13 cellular contexts compared by ENCODE assay signal in the genomic region with DNA sequence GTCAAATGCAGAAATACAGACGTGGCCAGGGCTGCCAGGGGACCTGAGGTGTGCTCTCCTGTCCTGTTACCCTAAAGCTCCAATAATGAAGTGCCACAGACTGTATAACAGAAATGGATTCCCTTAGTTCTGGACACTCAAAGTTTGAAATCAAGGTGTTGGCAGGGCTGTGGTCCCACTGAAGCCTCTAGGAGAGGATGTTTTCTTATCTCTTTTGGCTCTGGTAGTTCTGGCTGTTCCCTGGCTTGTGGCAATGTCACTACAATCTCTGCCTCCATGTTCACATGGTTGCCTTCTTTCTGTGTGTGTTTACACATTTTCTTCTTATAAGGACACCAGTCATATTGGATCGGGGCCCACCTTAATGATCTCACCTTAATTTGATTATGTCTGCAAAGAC. TPM values are rescaled to one million over a fixed set of nuclear protein-coding genes. Genes with fewer than 3 reads are reported as not detected.
DNase-seq lines count a peak whose midpoint lies in the region; ATAC-seq and TF ChIP-seq lines count a peak whose summit lies in the region.
"Had no signal": no experiment of that assay in that cellular context is flagged by ENCODE, and none has a peak within 500 bp of the region (broad histone marks: within the 10 kb centered on the region; RNA-seq: fewer than 3 reads in every experiment).

No MANE protein-coding gene starts in this region.

- no peaks in the 10 kb centered on the region for H3K36me3 ChIP-seq in endodermal cell (ENCODE audit: control insufficient read depth, insufficient read depth, low read length)
- H3K36me3 ChIP-seq in upper lobe of left lung: no peaks in the 10 kb centered on the region
- H3K36me3 ChIP-seq: BLaER1 treated with 17β-estradiol and CSF1 and Interleukin-3, amounts not matched to agents 10 nM and 100 nM had no signal

- intact Hi-C loops in Right ventricle myocardium inferior (cut with DNase I) (no loop called here), cardiac septum (cut with DNase I) (no loop called here), left ventricle myocardium superior (cut with micrococcal nuclease) (no loop called here)

- no peak for TF ChIP-seq EP300 in upper lobe of left lung (IDR thresholded peaks at IDR 0.05)

- no peak for DNase-seq in Right ventricle myocardium inferior (ENCODE audit: missing footprints)
- no peak for DNase-seq in cardiac septum (ENCODE audit: low spot score)
- DNase-seq in endodermal cell: peak; percentile 9
- no peak for DNase-seq in left ventricle myocardium superior
- no peak for DNase-seq in upper lobe of left lung
- no peak for DNase-seq in SW480 (ENCODE audit: low spot score)
- DNase-seq in 8988T: no peak
- DNase-seq: ACHN; Calu3; CD4-positive, alpha-beta T cell; GM23248; H7 had no signal

- H3K27me3 Mint-ChIP-seq in endodermal cell (ENCODE audit: insufficient read depth): no peaks in the 10 kb centered on the region
- H3K27me3 Mint-ChIP-seq: CD4-positive, alpha-beta T cell had no signal

- H3K27me3 ChIP-seq in endodermal cell (ENCODE audit: control insufficient read depth, insufficient read depth, low read length, poor library complexity, severe bottlenecking): no peaks in the 10 kb centered on the region
- H3K27me3 ChIP-seq in upper lobe of left lung: no peaks in the 10 kb centered on the region
- H3K27me3 ChIP-seq: BLaER1 treated with 17β-estradiol and CSF1 and Interleukin-3, amounts not matched to agents 10 nM and 100 nM had no signal

- 44 to 46% methylated on average over 2 of the region's 2 CpGs for WGBS in endodermal cell (ENCODE audit: insufficient coverage in 1 of 2, insufficient read length in 1 of 2), 2 experiments
- WGBS in upper lobe of left lung, 2 donors: 71 to 91% methylated on average over 2 of the region's 2 CpGs

- H3K27ac Mint-ChIP-seq in endodermal cell: no peak overlapping the region
- H3K27ac Mint-ChIP-seq: CD4-positive, alpha-beta T cell had no signal

- TF ChIP-seq POLR2A in upper lobe of left lung (IDR thresholded peaks at IDR 0.05): no peak

- no peaks in the 10 kb centered on the region for H3K36me3 Mint-ChIP-seq in endodermal cell (ENCODE audit: low read depth)

- H3K4me3 Mint-ChIP-seq in endodermal cell: no peak overlapping the region
- H3K4me3 Mint-ChIP-seq: CD4-positive, alpha-beta T cell had no signal

- H3K9me3 ChIP-seq in endodermal cell (ENCODE audit: control insufficient read depth, low read length) (no peaks in the 10 kb centered on the region), upper lobe of left lung (peaks cover 0 to 5% (median 0%) of the 10 kb centered on the region in 4 donors)

- H3K4me1 Mint-ChIP-seq in endodermal cell: no peaks in the 10 kb centered on the region

- no peak overlapping the region for H3K4me3 ChIP-seq in endodermal cell (ENCODE audit: low read length)
- H3K4me3 ChIP-seq in upper lobe of left lung: no peak overlapping the region
- H3K4me3 ChIP-seq: BLaER1 treated with 17β-estradiol and CSF1 and Interleukin-3, amounts not matched to agents 10 nM and 100 nM; GM23248 had no signal

- TF ChIP-seq CTCF in endodermal cell (conservative IDR thresholded peaks at IDR 0.05) (no peak), upper lobe of left lung (IDR thresholded peaks at IDR 0.05) (no peak)

- H3K27ac ChIP-seq in endodermal cell (ENCODE audit: low read depth, low read length) (no peak overlapping the region), upper lobe of left lung (no peak overlapping the region)
- H3K27ac ChIP-seq: BLaER1 treated with 17β-estradiol and CSF1 and Interleukin-3, amounts not matched to agents 10 nM and 100 nM; GM23248 had no signal

- H3K4me1 ChIP-seq in endodermal cell (ENCODE audit: control insufficient read depth, insufficient read depth, low read length) (no peaks in the 10 kb centered on the region), upper lobe of left lung (no peaks in the 10 kb centered on the region)

- peak; percentile 46 for ATAC-seq in Right ventricle myocardium inferior
- ATAC-seq in left ventricle myocardium superior: peak; percentile 76
- ATAC-seq in upper lobe of left lung (ENCODE audit: low FRiP score in 2 of 2): no peak

- H3K9ac ChIP-seq in endodermal cell (ENCODE audit: extremely low read depth, low read length, poor library complexity, severe bottlenecking): no peak overlapping the region
- H3K9ac ChIP-seq: BLaER1 treated with 17β-estradiol and CSF1 and Interleukin-3, amounts not matched to agents 10 nM and 100 nM; GM23248 had no signal

- no peaks in the 10 kb centered on the region for H3K9me3 Mint-ChIP-seq in endodermal cell

RNA-seq across cellular contexts. Expression of gene EEPD1, which starts 15.3 kb away (rescaled TPM):
- total RNA-seq in Right ventricle myocardium inferior: 11.5 TPM
- total RNA-seq in cardiac septum: 6.6 TPM
- total RNA-seq in endodermal cell: 10 to 100 TPM in 1 of 2 donors, 1 to 10 TPM in 1; 9.7 to 11.4 TPM
- 5.7 TPM for polyA plus RNA-seq in endodermal cell (2013, experiment 1 of 2)
- polyA plus RNA-seq in endodermal cell (2013, experiment 2 of 2): 6.1 TPM
- 9.6 TPM for total RNA-seq in left ventricle myocardium superior
- 10 to 100 TPM in 4 of 6 donors, 1 to 10 TPM in 2; 5.9 to 25.1 (median 11.2) TPM for total RNA-seq in upper lobe of left lung

Comparison
In these comparisons a context has a peak if more than half of its experiments do, and no peak if none do; other contexts are left out.
1. ATAC-seq: peak in Right ventricle myocardium inferior (single experiment) and left ventricle myocardium superior (single experiment); none in upper lobe of left lung (0 of 2).